ENCODE assay signal across 18 cellular contexts in the genomic region with DNA sequence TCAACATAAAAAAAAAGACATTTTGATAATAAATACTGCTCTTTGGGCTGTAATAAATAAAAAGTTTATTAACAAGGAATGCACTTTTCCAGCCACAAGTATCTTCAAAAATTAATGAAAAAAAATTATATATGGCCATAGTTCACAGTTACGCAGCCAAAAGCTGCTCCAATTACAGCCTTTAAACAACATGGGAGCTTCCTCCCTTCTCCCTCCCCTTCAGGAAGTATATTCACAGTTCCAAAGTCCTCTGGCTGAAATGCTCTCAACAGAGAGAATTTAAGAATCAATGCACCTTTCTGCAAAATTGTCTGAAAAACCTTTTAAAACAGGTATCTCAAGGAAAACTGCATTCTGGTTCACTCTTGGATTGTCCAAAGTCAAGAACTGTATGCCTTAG. TPM values are rescaled to one million over a fixed set of nuclear protein-coding genes. Genes with fewer than 3 reads are reported as not detected.
DNase-seq lines count a peak whose midpoint lies in the region; ATAC-seq and TF ChIP-seq lines count a peak whose summit lies in the region.
"Had no signal": no experiment of that assay in that cellular context is flagged by ENCODE, and none has a peak within 500 bp of the region (broad histone marks: within the 10 kb centered on the region; RNA-seq: fewer than 3 reads in every experiment).

No MANE protein-coding gene starts in this region.

- H3K9me3 ChIP-seq in osteoblast (ENCODE audit: low read depth, low read length): no peaks in the 10 kb centered on the region

- peaks cover 47% of the 10 kb centered on the region for H4K20me1 ChIP-seq in osteoblast (ENCODE audit: insufficient read depth, low read length)

- peak overlapping the region; percentile 75 for H3K4me2 ChIP-seq in osteoblast (ENCODE audit: insufficient read depth, low read length)

- H3K27me3 ChIP-seq in osteoblast (ENCODE audit: insufficient read depth, low read length): no peaks in the 10 kb centered on the region

- peaks cover 2% of the 10 kb centered on the region for H3K36me3 Mint-ChIP-seq in activated CD4-positive, alpha-beta memory T cell treated with anti-CD3 and anti-CD28 coated beads, Interleukin-2, amount 10 ng/mL, durations not matched to agents 7 days and 5 days (ENCODE audit: low read depth)
- H3K36me3 Mint-ChIP-seq in CD14-positive monocyte: peaks cover 10 to 16% of the 10 kb centered on the region in 2 donors

- peaks cover 44% of the 10 kb centered on the region for H3K4me1 ChIP-seq in osteoblast (ENCODE audit: insufficient read depth, low read length)

- peak; percentile 41 for DNase-seq in Caki2 (ENCODE audit: low read depth)
- DNase-seq in astrocyte of the cerebellum (ENCODE audit: low read depth): no peak
- peak; percentile 41 for DNase-seq in glomerular visceral epithelial cell (ENCODE audit: extremely low spot score)
- no peak for DNase-seq in osteoblast (ENCODE audit: insufficient read length, low spot score, missing footprints)
- DNase-seq in activated effector memory CD4-positive, alpha-beta T cell treated with Interleukin-2 at 50 U/mL for 16 hours: no peak
- DNase-seq in activated CD4-positive, alpha-beta memory T cell treated with anti-CD3 and anti-CD28 coated beads, Interleukin-2, amount 10 ng/mL, durations not matched to agents 7 days and 5 days: no peak
- DNase-seq in CD14-positive monocyte (ENCODE audit: low spot score): no peak
- DNase-seq: activated naive CD4-positive, alpha-beta T cell; AML-193; effector CD4-positive, alpha-beta T cell; immature natural killer cell; NCI-H82; RPMI8226; stimulated activated naive CD8-positive, alpha-beta T cell treated with anti-CD3 and anti-CD28 coated beads, Interleukin-15, amount 100 ng/mL, for 72 hours; T-cell had no signal

- in situ Hi-C loops in Caki2 (cut with HindIII; ENCODE audit: low pct_unique_long_range_greater_than_20kb, low sequenced_read_pairs) (loop anchor here (25.0 kb wide), 1 partner anchor 617 kb away; no protein-coding TSS in a partner anchor), astrocyte of the cerebellum (cut with HindIII; ENCODE audit: low sequenced_read_pairs) (no loop called here)

- intact Hi-C loops in CD14-positive monocyte (cut with micrococcal nuclease): no loop called here

- no peaks in the 10 kb centered on the region for H3K9me3 Mint-ChIP-seq in activated CD4-positive, alpha-beta memory T cell treated with anti-CD3 and anti-CD28 coated beads, Interleukin-2, amount 10 ng/mL, durations not matched to agents 7 days and 5 days
- peaks cover 0 to 2% (median 0%) of the 10 kb centered on the region in 7 donors for H3K9me3 Mint-ChIP-seq in CD14-positive monocyte
- H3K9me3 Mint-ChIP-seq: immature natural killer cell; stimulated activated naive CD8-positive, alpha-beta T cell treated with anti-CD3 and anti-CD28 coated beads, Interleukin-15, amount 100 ng/mL, for 72 hours; T-cell had no signal

- H2AFZ ChIP-seq in osteoblast (ENCODE audit: low read length): no peak overlapping the region

- no peak overlapping the region for H3K4me3 Mint-ChIP-seq in activated CD4-positive, alpha-beta memory T cell treated with anti-CD3 and anti-CD28 coated beads, Interleukin-2, amount 10 ng/mL, durations not matched to agents 7 days and 5 days
- no peak overlapping the region for H3K4me3 Mint-ChIP-seq in CD14-positive monocyte
- H3K4me3 Mint-ChIP-seq: immature natural killer cell; stimulated activated naive CD8-positive, alpha-beta T cell treated with anti-CD3 and anti-CD28 coated beads, Interleukin-15, amount 100 ng/mL, for 72 hours; T-cell had no signal

- peaks cover 65% of the 10 kb centered on the region for H3K36me3 ChIP-seq in osteoblast (ENCODE audit: insufficient read depth, low read length)

- no peak overlapping the region for H3K27ac Mint-ChIP-seq in activated CD4-positive, alpha-beta memory T cell treated with anti-CD3 and anti-CD28 coated beads, Interleukin-2, amount 10 ng/mL, durations not matched to agents 7 days and 5 days
- H3K27ac Mint-ChIP-seq in CD14-positive monocyte: no peak overlapping the region
- H3K27ac Mint-ChIP-seq: immature natural killer cell; stimulated activated naive CD8-positive, alpha-beta T cell treated with anti-CD3 and anti-CD28 coated beads, Interleukin-15, amount 100 ng/mL, for 72 hours; T-cell had no signal

- H3K79me2 ChIP-seq in osteoblast (ENCODE audit: insufficient read depth, low read length): peaks cover 36% of the 10 kb centered on the region

- H3K4me3 ChIP-seq in astrocyte of the cerebellum (ENCODE audit: low read depth, low read length) (peak overlapping the region; percentile 69), osteoblast (ENCODE audit: insufficient read depth, low read length) (peak overlapping the region; percentile 87)

- POLR2A ChIA-PET in activated CD4-positive, alpha-beta memory T cell treated with anti-CD3 and anti-CD28 coated beads, Interleukin-2, amount 10 ng/mL, durations not matched to agents 7 days and 5 days (lab: Charles Lee): no interaction called here

- no peak for TF ChIP-seq CTCF in astrocyte of the cerebellum (IDR thresholded peaks at IDR 0.05; ENCODE audit: low read depth, low read length, missing control alignments)
- TF ChIP-seq CTCF in osteoblast (IDR thresholded peaks at IDR 0.05; ENCODE audit: extremely low read depth, low read depth, low read length): no peak
- TF ChIP-seq CTCF in CD14-positive monocyte (IDR thresholded peaks at IDR 0.05): no peak

- H3K27me3 Mint-ChIP-seq in activated CD4-positive, alpha-beta memory T cell treated with anti-CD3 and anti-CD28 coated beads, Interleukin-2, amount 10 ng/mL, durations not matched to agents 7 days and 5 days: peaks cover 17% of the 10 kb centered on the region
- peaks cover 9 to 11% (median 9%) of the 10 kb centered on the region in 3 donors for H3K27me3 Mint-ChIP-seq in CD14-positive monocyte (ENCODE audit: low read depth in 3 of 3)

- ATAC-seq in GM19455 (IDR thresholded peaks at IDR 0.05; ENCODE audit: unreplicated experiment): no peak
- ATAC-seq: stimulated activated naive CD8-positive, alpha-beta T cell treated with anti-CD3 and anti-CD28 coated beads, Interleukin-15, amount 100 ng/mL, for 72 hours; T-cell had no signal

- H3K27ac ChIP-seq in osteoblast (ENCODE audit: low read depth, low read length): peak overlapping the region; percentile 1

- peaks cover 6% of the 10 kb centered on the region for H3K4me1 Mint-ChIP-seq in activated CD4-positive, alpha-beta memory T cell treated with anti-CD3 and anti-CD28 coated beads, Interleukin-2, amount 10 ng/mL, durations not matched to agents 7 days and 5 days
- peaks cover 15% of the 10 kb centered on the region for H3K4me1 Mint-ChIP-seq in CD14-positive monocyte

- CTCF ChIA-PET in activated CD4-positive, alpha-beta memory T cell treated with anti-CD3 and anti-CD28 coated beads, Interleukin-2, amount 10 ng/mL, durations not matched to agents 7 days and 5 days (lab: Charles Lee): no interaction called here

RNA-seq across cellular contexts. Expression of a gene that starts 5.9 kb away (rescaled TPM):
- total RNA-seq in Caki2 (2014; rRNA removed; shearing (Covaris generic); ENCODE audit: low replicate concordance): 701 and 705 TPM in 2 replicates
- 220 and 299 TPM in 2 replicates for total RNA-seq in osteoblast
- 1 to 10 TPM; 3.5 to 4.2 TPM for total RNA-seq in activated CD4-positive, alpha-beta memory T cell treated with anti-CD3 and anti-CD28 coated beads, Interleukin-2, amount 10 ng/mL, durations not matched to agents 7 days and 5 days
- polyA plus RNA-seq in CD14-positive monocyte: 1 to 10 TPM; 3.4 to 4.5 TPM

RNA-seq across cellular contexts. Expression of a gene that starts 37.2 kb away (rescaled TPM):
- total RNA-seq in Caki2 (2014; rRNA removed; shearing (Covaris generic); ENCODE audit: low replicate concordance): not detected in 2 replicates
- not detected in 2 replicates for total RNA-seq in osteoblast
- not detected for total RNA-seq in activated CD4-positive, alpha-beta memory T cell treated with anti-CD3 and anti-CD28 coated beads, Interleukin-2, amount 10 ng/mL, durations not matched to agents 7 days and 5 days
- 100 to 1,000 TPM; 103 to 173 TPM for polyA plus RNA-seq in CD14-positive monocyte
- total RNA-seq: bronchial epithelial cell, frontal cortex had no signal

Comparison
In these comparisons a context has a peak if more than half of its experiments do, and no peak if none do; other contexts are left out.
1. DNase-seq: peak in Caki2 (single experiment) and glomerular visceral epithelial cell (single experiment); none in astrocyte of the cerebellum (single experiment), osteoblast (single experiment), activated effector memory CD4-positive, alpha-beta T cell treated with Interleukin-2 at 50 U/mL for 16 hours (single experiment), activated CD4-positive, alpha-beta memory T cell treated with anti-CD3 and anti-CD28 coated beads, Interleukin-2, amount 10 ng/mL, durations not matched to agents 7 days and 5 days (single experiment) and CD14-positive monocyte (single experiment).
2. RNA of a gene that starts 5.9 kb away (total RNA-seq): 701 to 705 TPM in Caki2 and 220 to 299 TPM in osteoblast; 3.5 to 4.2 TPM in activated CD4-positive, alpha-beta memory T cell treated with anti-CD3 and anti-CD28 coated beads, Interleukin-2, amount 10 ng/mL, durations not matched to agents 7 days and 5 days; every median in the first group is over 10 times any median in the second.